28 cellular contexts compared by ENCODE assay signal in the genomic region with DNA sequence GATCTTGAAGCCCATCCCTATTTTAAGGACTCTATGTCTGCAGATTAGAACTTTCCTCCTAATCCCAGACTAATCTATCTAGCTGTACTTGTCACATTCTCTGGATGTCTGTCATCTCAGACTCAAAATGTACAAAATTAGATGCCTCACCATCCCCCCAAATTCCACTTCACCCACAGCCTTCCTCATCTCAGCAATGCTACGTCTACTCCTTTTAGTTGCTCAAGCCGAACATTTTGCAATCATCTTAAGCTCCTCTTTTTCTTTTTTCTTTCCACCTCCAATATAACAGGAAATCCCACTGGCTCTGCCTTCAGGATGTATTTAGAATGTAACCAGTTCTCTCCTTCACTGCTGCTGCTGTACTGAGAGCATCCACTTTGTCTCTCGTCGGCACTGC.
"Had no signal": no experiment of that assay in that cellular context is flagged by ENCODE, and none has a peak within 500 bp of the region (broad histone marks: within the 10 kb centered on the region; RNA-seq: fewer than 3 reads in every experiment).

No MANE protein-coding gene starts in this region.

- H3K4me3 ChIP-seq: cardiac muscle cell had no signal

- H3K27ac ChIP-seq: cardiac muscle cell, VCaP had no signal

- ATAC-seq: activated CD8-positive, alpha-beta T cell treated with anti-CD3 and anti-CD28 coated beads for 36 hours; activated naive CD8-positive, alpha-beta T cell treated with anti-CD3 and anti-CD28 coated beads, Interleukin-2, amount 50 U/mL, for 24 hours; activated T-cell treated with anti-CD3 and anti-CD28 coated beads, Interleukin-2, amount 50 U/mL, for 4 hours; activated T-cell treated with anti-CD3 and anti-CD28 coated beads, Interleukin-2, amount 50 U/mL, for 72 hours; activated T-helper 17 cell treated with anti-CD3 and anti-CD28 coated beads, Interleukin-2, amount 50 U/mL, for 72 hours had no signal

- H3K36me3 ChIP-seq: cardiac muscle cell had no signal

- DNase-seq: activated B cell treated with CpG ODN at 0.5 μM for 24 hours; activated CD4-positive, alpha-beta memory T cell treated with anti-CD3 and anti-CD28 coated beads for 36 hours; activated CD4-positive, alpha-beta T cell treated with anti-CD3 and anti-CD28 coated beads for 4 hours; activated CD4-positive, alpha-beta T cell treated with anti-CD3 and anti-CD28 coated beads, Interleukin-2, amount 10 ng/mL, durations not matched to agents 24 days and 14 days; activated CD4-positive, alpha-beta T cell treated with anti-CD3 and anti-CD28 coated beads, Interleukin-2, amount 50 U/mL, for 1 hour; activated CD4-positive, alpha-beta T cell treated with anti-CD3 and anti-CD28 coated beads, Interleukin-2, amount 50 U/mL, for 4 hours; activated CD4-positive, CD25-positive, alpha-beta regulatory T cell treated with anti-CD3 and anti-CD28 coated beads, Interleukin-2, amount 50 U/mL, for 72 hours; activated CD8-positive, alpha-beta memory T cell treated with anti-CD3 and anti-CD28 coated beads, Interleukin-2, amount 50 U/mL, for 4 hours; activated CD8-positive, alpha-beta T cell treated with anti-CD3 and anti-CD28 coated beads for 36 hours; activated effector memory CD4-positive, alpha-beta T cell treated with anti-CD3 and anti-CD28 coated beads, Interleukin-2, amount 50 U/mL, for 16 hours; activated gamma-delta T cell treated with Interleukin-2 at 50 U/mL for 16 hours; activated naive CD4-positive, alpha-beta T cell; activated naive CD4-positive, alpha-beta T cell treated with anti-CD3 and anti-CD28 coated beads, Interleukin-2, amount 10 ng/mL, durations not matched to agents 7 days and 5 days; activated naive CD8-positive, alpha-beta T cell treated with anti-CD3 and anti-CD28 coated beads, Interleukin-2, amount 10 ng/mL, durations not matched to agents 7 days and 5 days; activated naive CD8-positive, alpha-beta T cell treated with anti-CD3 and anti-CD28 coated beads, Interleukin-2, amount 50 U/mL, for 24 hours; activated T-cell treated with anti-CD3 and anti-CD28 coated beads for 4 hours; activated T-cell treated with anti-CD3 and anti-CD28 coated beads, Interleukin-2, amount 50 U/mL, for 1 hour; activated T-cell treated with anti-CD3 and anti-CD28 coated beads, Interleukin-2, amount 50 U/mL, for 4 hours; activated T-cell treated with anti-CD3 and anti-CD28 coated beads, Interleukin-2, amount 50 U/mL, for 72 hours; amniotic stem cell; aorta; cerebellar nuclear complex; T-helper 1 cell; T-helper 2 cell; T-helper 9 cell had no signal

- H3K27me3 ChIP-seq: cardiac muscle cell had no signal
